In the genomic region with DNA sequence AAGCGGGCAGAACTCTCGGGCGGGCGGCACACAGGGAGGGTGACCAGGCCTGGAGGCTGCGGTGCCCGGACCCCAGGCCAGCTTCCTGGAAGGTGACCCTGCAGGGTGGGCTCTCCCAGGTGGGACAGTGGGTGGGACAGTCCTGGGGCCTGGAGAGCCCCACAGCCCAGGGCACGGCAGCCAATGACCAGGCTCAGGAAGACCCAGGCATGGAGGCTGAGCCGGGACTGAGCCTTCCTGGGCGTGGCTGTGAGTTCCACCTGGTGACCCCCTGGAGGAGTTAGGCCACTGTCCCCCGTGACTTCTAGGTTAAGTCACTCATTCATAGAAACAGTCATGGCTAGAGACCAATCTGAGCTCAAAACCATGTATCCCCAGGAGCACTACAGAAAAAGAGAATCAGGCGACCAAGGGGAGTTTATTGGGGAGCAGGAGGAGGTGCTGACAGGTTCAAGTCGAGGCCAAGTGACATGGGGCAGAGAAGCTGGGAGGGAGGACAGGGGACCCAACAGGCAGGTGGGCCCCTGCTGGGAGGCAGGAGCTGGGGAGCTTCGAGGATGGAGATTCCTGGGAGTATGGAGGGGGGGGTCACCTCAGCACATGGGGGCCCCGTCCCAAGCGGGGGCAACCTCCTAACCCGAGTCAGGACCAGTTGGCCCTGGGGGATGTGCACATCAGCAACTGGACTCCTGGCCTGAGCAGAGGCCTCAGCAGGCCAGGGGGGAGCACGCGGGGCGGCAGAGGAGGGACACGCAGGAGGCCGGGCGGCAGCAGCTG, we compare ENCODE assay signal across 25 cellular contexts. TPM values are rescaled to one million over a fixed set of nuclear protein-coding genes. Genes with fewer than 3 reads are reported as not detected.
"Had no signal": no experiment of that assay in that cellular context is flagged by ENCODE, and none has a peak within 500 bp of the region (broad histone marks: within the 10 kb centered on the region; RNA-seq: fewer than 3 reads in every experiment).

No MANE protein-coding gene starts in this region.

- H3K27me3 ChIP-seq: brain microvascular endothelial cell, neural progenitor cell, ovary, right lobe of liver, thyroid gland had no signal

- H3K4me1 ChIP-seq: gastrocnemius medialis, right lobe of liver, thyroid gland had no signal

- H3K36me3 ChIP-seq: brain microvascular endothelial cell, gastrocnemius medialis, neural progenitor cell, ovary, right lobe of liver, thyroid gland had no signal

- H3K9me3 ChIP-seq: ovary, thyroid gland had no signal

- H3K36me3 Mint-ChIP-seq: neural progenitor cell had no signal

- H3K4me2 ChIP-seq: neural progenitor cell had no signal

- H3K4me3 ChIP-seq: gastrocnemius medialis, neural progenitor cell, ovary, right lobe of liver, thyroid gland had no signal

- DNase-seq: activated CD4-positive, alpha-beta T cell treated with anti-CD3 and anti-CD28 coated beads for 1 hour; activated naive CD4-positive, alpha-beta T cell treated with Interleukin-2 at 50 U/mL for 16 hours; activated naive CD8-positive, alpha-beta T cell treated with anti-CD3 and anti-CD28 coated beads, Interleukin-2, amount 50 U/mL, for 24 hours; anterior cingulate cortex; brain microvascular endothelial cell; central memory CD4-positive, alpha-beta T cell; gastrocnemius medialis; kidney; naive B cell; right lobe of liver; small intestine; stimulated activated CD4-positive, alpha-beta T cell treated with anti-CD3 and anti-CD28 coated beads, Interleukin-4, amount 100 ng/mL, for 24 hours; stimulated activated naive B cell treated with anti-CD40 and anti-IgM and Interleukin-4, amounts not matched to agents 10 μg/mL and 1 μg/mL and 100 μg/mL, for 72 hours; T-helper 17 cell; thyroid gland had no signal

- H3K4me3 Mint-ChIP-seq: activated naive CD8-positive, alpha-beta T cell treated with anti-CD3 and anti-CD28 coated beads, Interleukin-2, amount 50 U/mL, for 24 hours; naive B cell; neural progenitor cell; stimulated activated naive B cell treated with anti-CD40 and anti-IgM and Interleukin-4, amounts not matched to agents 10 μg/mL and 1 μg/mL and 100 μg/mL, for 72 hours; T-helper 17 cell had no signal

- ATAC-seq: activated naive CD8-positive, alpha-beta T cell treated with anti-CD3 and anti-CD28 coated beads, Interleukin-2, amount 50 U/mL, for 24 hours; gastrocnemius medialis; stimulated activated naive B cell treated with anti-CD40 and anti-IgM and Interleukin-4, amounts not matched to agents 10 μg/mL and 1 μg/mL and 100 μg/mL, for 72 hours; T-helper 17 cell had no signal

- H3K9ac ChIP-seq: neural progenitor cell had no signal

- H2AFZ ChIP-seq: neural progenitor cell had no signal

- H3K27ac Mint-ChIP-seq: activated naive CD8-positive, alpha-beta T cell treated with anti-CD3 and anti-CD28 coated beads, Interleukin-2, amount 50 U/mL, for 24 hours; activated T-helper 2 cell treated with anti-CD3 and anti-CD28 coated beads, Interferon-gamma antibody, Interleukin-2, Interleukin-4, amounts not matched to agents 10 μg/mL and 5 μg/mL and 100 μg/mL, durations not matched to agents 14 hours and 24 hours and 36 hours; naive B cell; neural progenitor cell; stimulated activated naive B cell treated with anti-CD40 and anti-IgM and Interleukin-4, amounts not matched to agents 10 μg/mL and 1 μg/mL and 100 μg/mL, for 72 hours; T-helper 17 cell had no signal

- H3K27ac ChIP-seq: brain microvascular endothelial cell, gastrocnemius medialis, neural progenitor cell, ovary, right lobe of liver, thyroid gland had no signal

RNA-seq across cellular contexts. Expression of a gene that starts 1.2 kb away (rescaled TPM):
- total RNA-seq: activated CD8-positive, alpha-beta memory T cell treated with anti-CD3 and anti-CD28 coated beads for 36 hours; activated T-helper 2 cell treated with anti-CD3 and anti-CD28 coated beads, Interferon-gamma antibody, Interleukin-2, Interleukin-4, amounts not matched to agents 10 μg/mL and 5 μg/mL and 100 μg/mL, durations not matched to agents 14 hours and 24 hours and 36 hours; epithelial cell of proximal tubule; gastrocnemius medialis; kidney; left lobe of liver; mononuclear cell; ovary; pulmonary artery endothelial cell; right lobe of liver; subcutaneous adipose tissue; T-helper 17 cell; urinary bladder had no signal
- polyA plus RNA-seq: ovary, small intestine, urinary bladder had no signal

RNA-seq across cellular contexts. Expression of a gene that starts 5.7 kb away (rescaled TPM):
- total RNA-seq: activated CD8-positive, alpha-beta memory T cell treated with anti-CD3 and anti-CD28 coated beads for 36 hours; activated T-helper 2 cell treated with anti-CD3 and anti-CD28 coated beads, Interferon-gamma antibody, Interleukin-2, Interleukin-4, amounts not matched to agents 10 μg/mL and 5 μg/mL and 100 μg/mL, durations not matched to agents 14 hours and 24 hours and 36 hours; epithelial cell of proximal tubule; gastrocnemius medialis; kidney; left lobe of liver; mononuclear cell; ovary; pulmonary artery endothelial cell; right lobe of liver; subcutaneous adipose tissue; T-helper 17 cell; thyroid gland; urinary bladder had no signal
- polyA plus RNA-seq: ovary, small intestine, urinary bladder had no signal

RNA-seq across cellular contexts. Expression of a gene that starts 13.1 kb away (rescaled TPM):
- total RNA-seq: activated CD8-positive, alpha-beta memory T cell treated with anti-CD3 and anti-CD28 coated beads for 36 hours; activated T-helper 2 cell treated with anti-CD3 and anti-CD28 coated beads, Interferon-gamma antibody, Interleukin-2, Interleukin-4, amounts not matched to agents 10 μg/mL and 5 μg/mL and 100 μg/mL, durations not matched to agents 14 hours and 24 hours and 36 hours; epithelial cell of proximal tubule; gastrocnemius medialis; kidney; left lobe of liver; mononuclear cell; ovary; pulmonary artery endothelial cell; right lobe of liver; subcutaneous adipose tissue; T-helper 17 cell; thyroid gland; urinary bladder had no signal
- polyA plus RNA-seq: ovary, small intestine, urinary bladder had no signal

RNA-seq across cellular contexts. Expression of a gene that starts 20.6 kb away (rescaled TPM):
- total RNA-seq: activated CD8-positive, alpha-beta memory T cell treated with anti-CD3 and anti-CD28 coated beads for 36 hours; activated T-helper 2 cell treated with anti-CD3 and anti-CD28 coated beads, Interferon-gamma antibody, Interleukin-2, Interleukin-4, amounts not matched to agents 10 μg/mL and 5 μg/mL and 100 μg/mL, durations not matched to agents 14 hours and 24 hours and 36 hours; epithelial cell of proximal tubule; gastrocnemius medialis; kidney; left lobe of liver; mononuclear cell; ovary; pulmonary artery endothelial cell; right lobe of liver; subcutaneous adipose tissue; T-helper 17 cell; thyroid gland; urinary bladder had no signal
- polyA plus RNA-seq: ovary, small intestine, urinary bladder had no signal

RNA-seq across cellular contexts. Expression of a gene that starts 21.2 kb away (rescaled TPM):
- total RNA-seq: activated CD8-positive, alpha-beta memory T cell treated with anti-CD3 and anti-CD28 coated beads for 36 hours; activated T-helper 2 cell treated with anti-CD3 and anti-CD28 coated beads, Interferon-gamma antibody, Interleukin-2, Interleukin-4, amounts not matched to agents 10 μg/mL and 5 μg/mL and 100 μg/mL, durations not matched to agents 14 hours and 24 hours and 36 hours; epithelial cell of proximal tubule; gastrocnemius medialis; kidney; left lobe of liver; mononuclear cell; ovary; pulmonary artery endothelial cell; right lobe of liver; subcutaneous adipose tissue; T-helper 17 cell; thyroid gland; urinary bladder had no signal
- polyA plus RNA-seq: ovary, small intestine, urinary bladder had no signal
